Comparison of ENCODE assay signal across 11 cellular contexts in the genomic region with DNA sequence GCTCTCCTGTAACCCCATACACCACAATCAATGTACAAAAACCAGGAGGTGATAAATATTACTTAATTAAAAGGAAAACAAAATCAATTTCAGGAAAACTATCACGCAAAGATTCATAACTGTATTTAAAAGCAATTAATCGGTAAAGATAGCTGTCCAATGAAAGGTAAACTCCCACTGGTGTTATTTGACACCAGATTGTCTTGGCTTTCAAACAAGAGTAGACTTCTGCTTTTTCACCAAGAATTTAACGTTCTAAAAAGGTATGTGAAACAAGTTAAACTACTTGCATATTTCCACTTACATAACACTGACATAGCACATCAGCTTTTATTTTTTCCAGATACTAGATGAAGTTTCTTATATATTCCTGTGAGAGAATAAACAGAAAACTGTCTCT. TPM values are rescaled to one million over a fixed set of nuclear protein-coding genes. Genes with fewer than 3 reads are reported as not detected.
DNase-seq lines count a peak whose midpoint lies in the region; ATAC-seq and TF ChIP-seq lines count a peak whose summit lies in the region.
"Had no signal": no experiment of that assay in that cellular context is flagged by ENCODE, and none has a peak within 500 bp of the region (broad histone marks: within the 10 kb centered on the region; RNA-seq: fewer than 3 reads in every experiment).

No MANE protein-coding gene starts in this region.

- H3K4me3 ChIP-seq in ectodermal cell (ENCODE audit: insufficient read depth, low read depth, low read length) (peak overlapping the region; percentile 1), muscle layer of duodenum (ENCODE audit: low read depth in 1 of 2, low read length in 2 of 2) (peak overlapping the region; percentile 82 to 97), thyroid gland (replicated peaks in 1 of 3) (peak overlapping the region in 2 of 3 donors; percentile 93 to 96)

- no peaks in the 10 kb centered on the region for H3K36me3 ChIP-seq in ectodermal cell (ENCODE audit: control insufficient read depth, insufficient read depth, low read length)
- H3K36me3 ChIP-seq in muscle layer of duodenum (ENCODE audit: control insufficient read depth in 1 of 2, insufficient read depth in 2 of 2, low read length in 2 of 2): no peaks in the 10 kb centered on the region
- H3K36me3 ChIP-seq in thyroid gland: no peaks in the 10 kb centered on the region

- H3K4me1 ChIP-seq in ectodermal cell (ENCODE audit: control insufficient read depth, insufficient read depth, low read length) (peaks cover 14% of the 10 kb centered on the region), muscle layer of duodenum (ENCODE audit: control insufficient read depth in 1 of 2, insufficient read depth in 2 of 2, low read length in 2 of 2) (peaks cover 0 to 42% of the 10 kb centered on the region in 2 donors), thyroid gland (peaks cover 29 to 47% of the 10 kb centered on the region in 2 donors)

- intact Hi-C loops in thyroid gland (cut with DNase I): loop anchor here (10.0 kb wide), 2 partner anchors 51 to 511 kb away; no protein-coding TSS in a partner anchor

- 64 to 88% methylated on average over 2 to 3 of the region's 3 CpGs for WGBS in ectodermal cell, 2 experiments
- 11 to 16% methylated on average over 3 of the region's 3 CpGs for WGBS in thyroid gland, 2 donors

- in situ Hi-C loops in GM13977 (cut with MboI; ENCODE audit: low pct_unique_long_range_greater_than_20kb, low sequenced_read_pairs, unreplicated experiment): loop anchor here (25.0 kb wide), 3 partner anchors 889 to 1289 kb away; no protein-coding TSS in a partner anchor

- no peak overlapping the region for H3K27ac ChIP-seq in ectodermal cell (ENCODE audit: insufficient read depth, low read depth, low read length, poor library complexity, severe bottlenecking)
- H3K27ac ChIP-seq in muscle layer of duodenum (ENCODE audit: low read length): no peak overlapping the region
- H3K27ac ChIP-seq in thyroid gland: peak overlapping the region; percentile 97 to 98 (median 97)

- DNase-seq in NOMO-1 (lab: John Stamatoyannopoulos, UW; ENCODE audit: unreplicated experiment in 2 of 2) (peak; percentile 8 to 65), thyroid gland (no peak), GM13977 (ENCODE audit: low spot score) (no peak), NCI-H1417 treated with DMSO at 0.1 percent for 48 hours (lab: John Stamatoyannopoulos, UW) (no peak), GM03348 (ENCODE audit: low spot score) (no peak)
- DNase-seq: GF-D8, midbrain, SIG-M5 had no signal

- TF ChIP-seq CTCF in thyroid gland (IDR thresholded peaks at IDR 0.05) (no peak), GM13977 (IDR thresholded peaks at IDR 0.05; ENCODE audit: extremely low read depth, insufficient read depth, missing control alignments) (no peak)

- H3K27me3 ChIP-seq in ectodermal cell (ENCODE audit: control insufficient read depth, insufficient read depth, low read length, poor library complexity, severe bottlenecking): no peaks in the 10 kb centered on the region
- no peaks in the 10 kb centered on the region for H3K27me3 ChIP-seq in muscle layer of duodenum (ENCODE audit: low read depth, low read length)
- H3K27me3 ChIP-seq in thyroid gland: no peaks in the 10 kb centered on the region

- H3K9me3 ChIP-seq in ectodermal cell (ENCODE audit: control insufficient read depth, low read length) (no peaks in the 10 kb centered on the region), muscle layer of duodenum (ENCODE audit: control insufficient read depth in 1 of 2, low read length in 2 of 2) (no peaks in the 10 kb centered on the region), thyroid gland (no peaks in the 10 kb centered on the region)

- no peak for ATAC-seq in activated CD4-positive, CD25-positive, alpha-beta regulatory T cell treated with anti-CD3 and anti-CD28 coated beads, Interleukin-2, amount 50 U/mL, for 24 hours

- no peak for TF ChIP-seq POLR2A in thyroid gland (IDR thresholded peaks at IDR 0.05)

RNA-seq across cellular contexts. Expression of gene PLPP3, which starts 3.5 kb away (rescaled TPM):
- polyA plus RNA-seq in ectodermal cell (2013, experiment 1 of 4): 26.0 TPM
- polyA plus RNA-seq in ectodermal cell (2013, experiment 2 of 4): 25.0 TPM
- 24.3 TPM for polyA plus RNA-seq in ectodermal cell (2013, experiment 3 of 4)
- polyA plus RNA-seq in ectodermal cell (2013, experiment 4 of 4): 27.8 TPM
- total RNA-seq in thyroid gland: 100 to 1,000 TPM; 257 to 764 (median 675) TPM

Comparison
In these comparisons a context has a peak if more than half of its experiments do, and no peak if none do; other contexts are left out.
1. DNase-seq: peak in NOMO-1 (2 of 2); none in thyroid gland (0 of 2), GM13977 (single experiment), NCI-H1417 treated with DMSO at 0.1 percent for 48 hours (single experiment) and GM03348 (single experiment).
2. H3K27ac ChIP-seq: peak in thyroid gland (3 of 3); none in ectodermal cell (single experiment) and muscle layer of duodenum (single experiment).
3. H3K4me3 ChIP-seq: peak in every context shown above with its lines; median percentile 94 in thyroid gland; 90 in muscle layer of duodenum; 1 in ectodermal cell.